In the genomic region with DNA sequence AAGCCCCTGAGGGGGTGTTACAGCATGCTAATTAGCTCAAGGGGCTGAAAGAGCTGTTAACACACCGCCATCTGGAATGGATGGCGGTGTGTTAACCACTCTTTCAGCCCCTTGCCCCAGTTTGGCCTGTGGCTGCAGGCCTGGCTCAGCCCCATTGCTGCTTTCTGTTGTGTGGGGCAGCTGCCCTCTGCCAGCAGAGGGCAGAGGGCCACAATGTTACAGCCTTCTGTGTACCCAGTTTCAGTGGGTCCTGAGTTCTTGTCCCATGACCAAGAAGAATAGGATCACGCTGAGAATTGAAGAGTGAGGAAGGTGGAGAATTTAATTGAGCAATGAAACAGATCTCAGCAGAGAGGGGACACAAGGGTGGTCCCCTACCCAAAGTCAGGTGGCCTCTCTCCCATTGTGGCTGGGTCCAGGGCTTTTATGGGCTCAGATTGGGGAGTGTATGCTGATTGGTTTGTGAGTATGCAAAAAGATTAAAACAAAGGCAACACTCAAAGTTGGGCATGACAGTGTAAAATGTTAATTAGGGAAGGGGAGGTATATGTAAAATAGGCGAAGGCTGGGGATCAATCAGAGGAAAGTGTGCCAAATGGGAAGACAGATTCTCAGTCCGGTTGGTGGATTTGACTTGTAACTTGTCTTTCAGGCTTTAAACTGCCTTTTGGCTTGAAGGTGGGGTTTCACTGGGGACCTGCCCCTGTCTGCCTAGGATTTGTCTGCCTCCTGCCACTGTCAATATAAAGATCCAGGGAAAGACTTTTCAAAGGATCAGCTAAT, we compare ENCODE assay signal across 21 cellular contexts.
"Had no signal": no experiment of that assay in that cellular context is flagged by ENCODE, and none has a peak within 500 bp of the region (broad histone marks: within the 10 kb centered on the region; RNA-seq: fewer than 3 reads in every experiment).

No MANE protein-coding gene starts in this region.

- H3K27ac Mint-ChIP-seq: activated B cell treated with CpG ODN at 0.5 μM for 24 hours; activated CD4-positive, alpha-beta memory T cell treated with anti-CD3 and anti-CD28 coated beads, Interleukin-2, amount 10 ng/mL, durations not matched to agents 7 days and 5 days; activated naive CD8-positive, alpha-beta T cell treated with anti-CD3 and anti-CD28 coated beads, Interleukin-2, amount 50 U/mL, for 24 hours; activated T-helper 2 cell treated with anti-CD3 and anti-CD28 coated beads, Interferon-gamma antibody, Interleukin-2, Interleukin-4, amounts not matched to agents 10 μg/mL and 5 μg/mL and 100 μg/mL, durations not matched to agents 14 hours and 24 hours and 36 hours; brain; stimulated activated naive B cell treated with anti-CD40 and anti-IgM and Interleukin-4, amounts not matched to agents 10 μg/mL and 1 μg/mL and 100 μg/mL, for 72 hours had no signal

- DNase-seq: activated B cell treated with CpG ODN at 0.5 μM for 24 hours; activated CD4-positive, alpha-beta memory T cell treated with anti-CD3 and anti-CD28 coated beads, Interleukin-2, amount 10 ng/mL, durations not matched to agents 7 days and 5 days; activated CD4-positive, alpha-beta T cell treated with anti-CD3 and anti-CD28 coated beads for 4 hours; activated naive CD4-positive, alpha-beta T cell treated with Interleukin-2 at 50 U/mL for 16 hours; activated naive CD8-positive, alpha-beta T cell treated with anti-CD3 and anti-CD28 coated beads, Interleukin-2, amount 50 U/mL, for 24 hours; activated T-cell treated with anti-CD3 and anti-CD28 coated beads, Interleukin-2, amount 50 U/mL, for 1 hour; anterior cingulate cortex; caudate nucleus; foreskin keratinocyte; glutamatergic neuron; hypothalamus; midbrain; sigmoid colon; stimulated activated CD4-positive, alpha-beta T cell treated with anti-CD3 and anti-CD28 coated beads, Interleukin-4, amount 100 ng/mL, for 4 hours; stimulated activated naive B cell treated with anti-CD40 and anti-IgM and Interleukin-4, amounts not matched to agents 10 μg/mL and 1 μg/mL and 100 μg/mL, for 72 hours; upper lobe of right lung had no signal

- H3K4me3 Mint-ChIP-seq: activated B cell treated with CpG ODN at 0.5 μM for 24 hours; activated CD4-positive, alpha-beta memory T cell treated with anti-CD3 and anti-CD28 coated beads, Interleukin-2, amount 10 ng/mL, durations not matched to agents 7 days and 5 days; activated naive CD8-positive, alpha-beta T cell treated with anti-CD3 and anti-CD28 coated beads, Interleukin-2, amount 50 U/mL, for 24 hours; brain; neural crest cell; stimulated activated naive B cell treated with anti-CD40 and anti-IgM and Interleukin-4, amounts not matched to agents 10 μg/mL and 1 μg/mL and 100 μg/mL, for 72 hours had no signal

- H3K4me1 Mint-ChIP-seq: activated CD4-positive, alpha-beta memory T cell treated with anti-CD3 and anti-CD28 coated beads, Interleukin-2, amount 10 ng/mL, durations not matched to agents 7 days and 5 days; brain; neural crest cell had no signal

- H3K27me3 Mint-ChIP-seq: activated B cell treated with CpG ODN at 0.5 μM for 24 hours; activated CD4-positive, alpha-beta memory T cell treated with anti-CD3 and anti-CD28 coated beads, Interleukin-2, amount 10 ng/mL, durations not matched to agents 7 days and 5 days; activated naive CD8-positive, alpha-beta T cell treated with anti-CD3 and anti-CD28 coated beads, Interleukin-2, amount 50 U/mL, for 24 hours; stimulated activated naive B cell treated with anti-CD40 and anti-IgM and Interleukin-4, amounts not matched to agents 10 μg/mL and 1 μg/mL and 100 μg/mL, for 72 hours had no signal

- H3K4me3 ChIP-seq: lung, sigmoid colon, upper lobe of right lung had no signal

- H3K27ac ChIP-seq: epithelial cell of prostate, foreskin keratinocyte, sigmoid colon, upper lobe of right lung had no signal

- ATAC-seq: activated naive CD8-positive, alpha-beta T cell treated with anti-CD3 and anti-CD28 coated beads, Interleukin-2, amount 50 U/mL, for 24 hours; foreskin keratinocyte; stimulated activated naive B cell treated with anti-CD40 and anti-IgM and Interleukin-4, amounts not matched to agents 10 μg/mL and 1 μg/mL and 100 μg/mL, for 72 hours; upper lobe of right lung had no signal

- H3K9me3 ChIP-seq: upper lobe of right lung had no signal

- H3K4me1 ChIP-seq: sigmoid colon, upper lobe of right lung had no signal

- H3K27me3 ChIP-seq: foreskin keratinocyte, sigmoid colon, upper lobe of right lung had no signal
